ENCODE assay signal across 8 cellular contexts in the genomic region with DNA sequence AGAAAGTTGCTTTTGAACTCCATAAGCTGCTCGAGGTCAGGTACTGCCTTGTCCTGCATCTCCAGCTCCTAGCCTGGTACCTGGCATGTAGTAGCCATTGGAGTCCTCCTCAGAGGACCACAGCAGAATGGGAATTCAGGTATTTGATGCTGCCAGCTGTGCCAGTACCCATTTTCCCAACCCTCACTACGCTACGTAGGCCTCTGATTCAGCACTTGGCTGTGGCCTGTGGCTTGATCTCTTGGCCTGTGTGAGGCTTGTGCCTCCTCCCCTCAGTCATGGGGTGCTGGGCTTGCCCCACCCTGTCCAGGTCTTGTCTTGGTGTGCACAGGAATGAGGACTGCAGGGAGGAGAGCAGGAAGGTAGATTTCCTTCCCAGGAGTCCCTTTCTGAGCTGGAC. TPM values are rescaled to one million over a fixed set of nuclear protein-coding genes. Genes with fewer than 3 reads are reported as not detected.
A peak's percentile ranks its signal among the peaks of the same experiment; 100 is the strongest.
DNase-seq lines count a peak whose midpoint lies in the region; ATAC-seq and TF ChIP-seq lines count a peak whose summit lies in the region.

No MANE protein-coding gene starts in this region.

- H3K36me3 Mint-ChIP-seq in activated CD4-positive, alpha-beta T cell treated with anti-CD3 and anti-CD28 coated beads for 36 hours (ENCODE audit: low read depth), result peaks cover 56% of the 10 kb centered on the region
- peaks cover 13% of the 10 kb centered on the region for H3K36me3 Mint-ChIP-seq in endothelial cell (ENCODE audit: low read depth, unreplicated experiment)
- peaks cover 90% of the 10 kb centered on the region for H3K36me3 Mint-ChIP-seq in stimulated activated effector memory CD8-positive, alpha-beta T cell treated with anti-CD3 and anti-CD28 coated beads, Interleukin-12 subunit alpha, Interleukin-12 subunit beta, amount 100 ng/mL, for 72 hours

- H3K4me3 Mint-ChIP-seq in activated CD4-positive, alpha-beta T cell treated with anti-CD3 and anti-CD28 coated beads for 36 hours, result peak overlapping the region; percentile 38
- no peak overlapping the region for H3K4me3 Mint-ChIP-seq in endothelial cell (ENCODE audit: unreplicated experiment)
- H3K4me3 Mint-ChIP-seq in stimulated activated effector memory CD8-positive, alpha-beta T cell treated with anti-CD3 and anti-CD28 coated beads, Interleukin-12 subunit alpha, Interleukin-12 subunit beta, amount 100 ng/mL, for 72 hours, result peak overlapping the region; percentile 78

- no peaks in the 10 kb centered on the region for H3K27me3 Mint-ChIP-seq in activated CD4-positive, alpha-beta T cell treated with anti-CD3 and anti-CD28 coated beads for 36 hours
- no peaks in the 10 kb centered on the region for H3K27me3 Mint-ChIP-seq in endothelial cell (ENCODE audit: unreplicated experiment)

- CTCF ChIA-PET in activated CD4-positive, alpha-beta T cell treated with anti-CD3 and anti-CD28 coated beads for 36 hours (lab: Charles Lee), result interaction anchor here (0.6 to 3.3 kb wide), 3 partner anchors 9 to 1446 kb away, joined by 4 to 12 read pairs (median 8); no protein-coding TSS in a partner anchor

- peak overlapping the region; percentile 87 for H3K27ac Mint-ChIP-seq in activated CD4-positive, alpha-beta T cell treated with anti-CD3 and anti-CD28 coated beads for 36 hours
- peak overlapping the region; percentile 80 for H3K27ac Mint-ChIP-seq in endothelial cell (ENCODE audit: unreplicated experiment)
- peak overlapping the region; percentile 96 for H3K27ac Mint-ChIP-seq in stimulated activated effector memory CD8-positive, alpha-beta T cell treated with anti-CD3 and anti-CD28 coated beads, Interleukin-12 subunit alpha, Interleukin-12 subunit beta, amount 100 ng/mL, for 72 hours

- H3K9me3 Mint-ChIP-seq in activated CD4-positive, alpha-beta T cell treated with anti-CD3 and anti-CD28 coated beads for 36 hours (ENCODE audit: low read depth), result no peaks in the 10 kb centered on the region
- no peaks in the 10 kb centered on the region for H3K9me3 Mint-ChIP-seq in endothelial cell (ENCODE audit: unreplicated experiment)
- H3K9me3 Mint-ChIP-seq in stimulated activated effector memory CD8-positive, alpha-beta T cell treated with anti-CD3 and anti-CD28 coated beads, Interleukin-12 subunit alpha, Interleukin-12 subunit beta, amount 100 ng/mL, for 72 hours, result no peaks in the 10 kb centered on the region

- peaks cover 63% of the 10 kb centered on the region for H3K4me1 Mint-ChIP-seq in activated CD4-positive, alpha-beta T cell treated with anti-CD3 and anti-CD28 coated beads for 36 hours
- peaks cover 43% of the 10 kb centered on the region for H3K4me1 Mint-ChIP-seq in endothelial cell (ENCODE audit: unreplicated experiment)
- H3K4me1 Mint-ChIP-seq in stimulated activated effector memory CD8-positive, alpha-beta T cell treated with anti-CD3 and anti-CD28 coated beads, Interleukin-12 subunit alpha, Interleukin-12 subunit beta, amount 100 ng/mL, for 72 hours, result peaks cover 70% of the 10 kb centered on the region

- intact Hi-C loops in activated CD4-positive, alpha-beta T cell treated with anti-CD3 and anti-CD28 coated beads for 36 hours (cut with DNase I, micrococcal nuclease), result no loop called here

- TF ChIP-seq CTCF in endothelial cell (IDR thresholded peaks at IDR 0.05; ENCODE audit: unreplicated experiment), result no peak

- POLR2A ChIA-PET in activated CD4-positive, alpha-beta T cell treated with anti-CD3 and anti-CD28 coated beads for 36 hours (lab: Charles Lee), result no interaction called here

- ATAC-seq in activated CD4-positive, alpha-beta T cell treated with anti-CD3 and anti-CD28 coated beads for 36 hours, result peak; percentile 61
- ATAC-seq in HG02938 (IDR thresholded peaks at IDR 0.05; ENCODE audit: unreplicated experiment), result peak; percentile 29
- ATAC-seq in stimulated activated effector memory CD8-positive, alpha-beta T cell treated with anti-CD3 and anti-CD28 coated beads, Interleukin-12 subunit alpha, Interleukin-12 subunit beta, amount 100 ng/mL, for 72 hours, result peak; percentile 91

- peak; percentile 52 for DNase-seq in activated CD4-positive, alpha-beta T cell treated with anti-CD3 and anti-CD28 coated beads for 36 hours
- DNase-seq in activated CD4-positive, alpha-beta T cell treated with anti-CD3 and anti-CD28 coated beads, Interleukin-2, amount 50 U/mL, for 1 hour, result no peak
- DNase-seq in OCI-M1 (lab: John Stamatoyannopoulos, UW) (peak; percentile 86), endothelial cell (ENCODE audit: low spot score) (no peak), NCI-H1417 (lab: John Stamatoyannopoulos, UW) (no peak), amniotic stem cell (lab: John Stamatoyannopoulos, UW) (no peak)
- DNase-seq in stimulated activated effector memory CD8-positive, alpha-beta T cell treated with anti-CD3 and anti-CD28 coated beads, Interleukin-12 subunit alpha, Interleukin-12 subunit beta, amount 100 ng/mL, for 72 hours (ENCODE audit: low spot score in 2 of 2), result no peak

RNA-seq across cellular contexts. Expression of gene OTULIN, which starts 11.8 kb away (rescaled TPM):
- total RNA-seq in activated CD4-positive, alpha-beta T cell treated with anti-CD3 and anti-CD28 coated beads for 36 hours, result 10 to 100 TPM; 48.0 to 48.2 TPM
- 39.7 TPM for total RNA-seq in endothelial cell (ENCODE audit: unreplicated experiment)

Comparison
In these comparisons a context has a peak if more than half of its experiments do, and no peak if none do; other contexts are left out.
1. DNase-seq: peak in activated CD4-positive, alpha-beta T cell treated with anti-CD3 and anti-CD28 coated beads for 36 hours (single experiment) and OCI-M1 (single experiment); none in activated CD4-positive, alpha-beta T cell treated with anti-CD3 and anti-CD28 coated beads, Interleukin-2, amount 50 U/mL, for 1 hour (single experiment), endothelial cell (single experiment), stimulated activated effector memory CD8-positive, alpha-beta T cell treated with anti-CD3 and anti-CD28 coated beads, Interleukin-12 subunit alpha, Interleukin-12 subunit beta, amount 100 ng/mL, for 72 hours (0 of 2), NCI-H1417 (0 of 3) and amniotic stem cell (single experiment).
2. ATAC-seq: peak in every context shown above with its lines; median percentile 91 in stimulated activated effector memory CD8-positive, alpha-beta T cell treated with anti-CD3 and anti-CD28 coated beads, Interleukin-12 subunit alpha, Interleukin-12 subunit beta, amount 100 ng/mL, for 72 hours; 61 in activated CD4-positive, alpha-beta T cell treated with anti-CD3 and anti-CD28 coated beads for 36 hours; 29 in HG02938.
3. Peak in every context shown above with its lines, with median percentiles within 50 percentile points of each other: H3K27ac Mint-ChIP-seq.